In the genomic region with DNA sequence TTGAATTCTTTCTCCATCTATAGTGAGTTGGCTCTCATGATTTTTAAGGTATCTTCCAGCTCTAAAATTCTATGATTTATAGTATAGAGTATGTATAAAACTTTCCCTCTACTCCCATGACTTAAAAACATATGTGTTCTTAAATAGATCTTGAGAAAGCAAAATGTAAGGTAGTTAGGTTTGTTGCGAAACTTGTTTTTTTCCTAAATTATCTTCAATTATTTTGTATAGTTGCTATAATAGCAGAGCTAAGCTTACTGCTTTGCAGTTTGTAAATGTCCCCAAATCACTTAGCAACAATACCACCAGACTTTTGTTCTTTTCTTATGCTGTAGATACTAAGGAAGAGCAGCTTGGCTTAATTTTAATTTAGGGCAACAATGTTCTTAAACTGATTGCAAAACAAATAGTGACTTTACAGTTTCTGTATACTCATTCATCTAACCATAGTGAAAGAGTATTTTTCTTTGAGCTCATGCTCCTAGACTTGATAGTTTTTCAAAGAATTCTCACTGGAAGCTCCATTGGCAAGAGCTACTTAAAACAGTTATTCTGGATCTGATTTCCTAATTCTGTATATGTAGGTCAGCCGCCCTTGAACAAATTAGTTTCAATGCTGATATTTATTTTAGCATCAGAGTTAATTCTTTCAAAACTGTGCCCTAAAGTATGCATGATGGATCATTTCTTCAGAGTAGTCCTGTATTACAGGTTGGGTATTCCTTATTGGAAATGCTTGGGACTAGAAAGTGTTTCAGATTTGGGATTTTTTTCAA, we compare ENCODE assay signal across 2 cellular contexts.
TF ChIP-seq lines count a peak whose summit lies in the region.

No MANE protein-coding gene starts in this region.

TF ChIP-seq in A549, 52 proteins besides CTCF, POLR2A, EP300 and RAD21 (continued from another document):
- TF ChIP-seq, protein P1, sequence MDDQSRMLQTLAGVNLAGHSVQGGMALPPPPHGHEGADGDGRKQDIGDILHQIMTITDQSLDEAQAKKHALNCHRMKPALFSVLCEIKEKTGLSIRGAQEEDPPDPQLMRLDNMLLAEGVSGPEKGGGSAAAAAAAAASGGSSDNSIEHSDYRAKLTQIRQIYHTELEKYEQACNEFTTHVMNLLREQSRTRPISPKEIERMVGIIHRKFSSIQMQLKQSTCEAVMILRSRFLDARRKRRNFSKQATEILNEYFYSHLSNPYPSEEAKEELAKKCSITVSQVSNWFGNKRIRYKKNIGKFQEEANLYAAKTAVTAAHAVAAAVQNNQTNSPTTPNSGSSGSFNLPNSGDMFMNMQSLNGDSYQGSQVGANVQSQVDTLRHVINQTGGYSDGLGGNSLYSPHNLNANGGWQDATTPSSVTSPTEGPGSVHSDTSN (IDR thresholded peaks at IDR 0.05): no peak
- TF ChIP-seq NFE2L2 (conservative IDR thresholded peaks at IDR 0.05; ENCODE audit: low read length): no peak
- no peak for TF ChIP-seq CHD4 (IDR thresholded peaks at IDR 0.05; ENCODE audit: borderline replicate concordance)
- TF ChIP-seq JUN (IDR thresholded peaks at IDR 0.05): no peak
TF ChIP-seq in A549: peak in this region for 1.

TF ChIP-seq in IMR-90, 13 proteins besides CTCF, POLR2A, EP300 and RAD21 (continued from another document):
- TF ChIP-seq ELK1 (IDR thresholded peaks at IDR 0.05; ENCODE audit: borderline replicate concordance, low read depth, low read length): no peak
TF ChIP-seq in IMR-90: peak in this region for 1.
